Comparison of ENCODE assay signal across 1 cellular context in the genomic region with DNA sequence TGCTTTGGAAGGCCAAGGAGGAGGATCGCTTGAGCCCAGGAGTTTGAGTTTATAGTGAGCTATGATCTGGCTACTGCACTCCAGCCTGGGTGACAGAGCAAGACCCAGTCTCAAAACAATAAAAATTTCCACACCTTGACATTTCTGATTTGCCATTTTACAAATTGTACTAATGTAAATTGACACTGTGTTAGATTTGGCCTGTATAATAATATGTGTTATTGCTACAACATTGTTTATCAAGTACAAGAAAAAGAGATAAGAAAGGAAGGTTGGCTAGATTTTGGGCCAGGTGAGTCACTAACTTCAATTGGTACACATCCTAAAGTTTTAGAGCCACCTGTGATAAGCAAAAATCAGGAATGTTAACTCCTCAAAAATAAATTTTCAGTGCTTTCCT.
TF ChIP-seq lines count a peak whose summit lies in the region.

No MANE protein-coding gene starts in this region.

TF ChIP-seq in WTC11, 78 proteins besides CTCF, POLR2A, EP300 and RAD21 (continued from another document):
- TF ChIP-seq, protein P1, sequence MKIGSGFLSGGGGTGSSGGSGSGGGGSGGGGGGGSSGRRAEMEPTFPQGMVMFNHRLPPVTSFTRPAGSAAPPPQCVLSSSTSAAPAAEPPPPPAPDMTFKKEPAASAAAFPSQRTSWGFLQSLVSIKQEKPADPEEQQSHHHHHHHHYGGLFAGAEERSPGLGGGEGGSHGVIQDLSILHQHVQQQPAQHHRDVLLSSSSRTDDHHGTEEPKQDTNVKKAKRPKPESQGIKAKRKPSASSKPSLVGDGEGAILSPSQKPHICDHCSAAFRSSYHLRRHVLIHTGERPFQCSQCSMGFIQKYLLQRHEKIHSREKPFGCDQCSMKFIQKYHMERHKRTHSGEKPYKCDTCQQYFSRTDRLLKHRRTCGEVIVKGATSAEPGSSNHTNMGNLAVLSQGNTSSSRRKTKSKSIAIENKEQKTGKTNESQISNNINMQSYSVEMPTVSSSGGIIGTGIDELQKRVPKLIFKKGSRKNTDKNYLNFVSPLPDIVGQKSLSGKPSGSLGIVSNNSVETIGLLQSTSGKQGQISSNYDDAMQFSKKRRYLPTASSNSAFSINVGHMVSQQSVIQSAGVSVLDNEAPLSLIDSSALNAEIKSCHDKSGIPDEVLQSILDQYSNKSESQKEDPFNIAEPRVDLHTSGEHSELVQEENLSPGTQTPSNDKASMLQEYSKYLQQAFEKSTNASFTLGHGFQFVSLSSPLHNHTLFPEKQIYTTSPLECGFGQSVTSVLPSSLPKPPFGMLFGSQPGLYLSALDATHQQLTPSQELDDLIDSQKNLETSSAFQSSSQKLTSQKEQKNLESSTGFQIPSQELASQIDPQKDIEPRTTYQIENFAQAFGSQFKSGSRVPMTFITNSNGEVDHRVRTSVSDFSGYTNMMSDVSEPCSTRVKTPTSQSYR (CRISPR knock-in tag; IDR thresholded peaks at IDR 0.05): no peak
- TF ChIP-seq NR2C2 (CRISPR knock-in tag; IDR thresholded peaks at IDR 0.05) (no peak), ESRRA (CRISPR knock-in tag; IDR thresholded peaks at IDR 0.05; ENCODE audit: borderline replicate concordance) (no peak), ZNF121 (CRISPR knock-in tag; IDR thresholded peaks at IDR 0.05) (no peak)
